ENCODE assay signal across 9 cellular contexts in the genomic region with DNA sequence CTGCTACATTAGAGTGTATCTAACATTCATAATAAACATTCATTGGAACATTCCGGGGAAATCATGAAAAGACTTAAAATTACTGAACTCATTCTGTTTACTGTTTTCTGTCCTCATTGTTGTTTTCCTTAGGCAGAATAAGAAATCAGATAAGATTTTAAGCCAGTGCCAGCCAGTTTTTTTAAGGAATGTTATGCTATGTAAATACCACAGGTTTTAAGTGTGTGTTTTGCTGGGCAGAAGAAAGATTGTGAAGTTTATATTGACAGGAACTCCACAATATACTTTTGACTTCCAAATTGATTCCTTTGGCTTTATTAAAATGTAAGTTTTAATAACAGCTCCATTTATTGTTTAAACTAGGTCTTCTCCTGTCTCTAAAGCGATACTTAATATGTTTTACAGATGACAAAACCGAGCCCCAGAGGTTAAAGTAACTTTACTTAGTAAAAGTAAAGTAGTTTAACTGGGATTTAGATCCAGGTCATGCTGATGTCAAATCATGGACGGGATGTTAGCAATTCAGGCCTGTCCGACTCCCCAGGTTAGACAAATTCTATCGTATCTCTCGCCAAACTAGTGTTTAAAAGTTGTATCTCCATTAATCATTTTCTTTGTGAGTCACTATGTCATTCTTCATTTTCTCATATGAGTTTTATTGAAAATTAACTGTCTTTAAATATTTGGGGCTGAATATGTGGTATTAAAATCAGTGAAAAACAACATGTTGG. TPM values are rescaled to one million over a fixed set of nuclear protein-coding genes. Genes with fewer than 3 reads are reported as not detected.
DNase-seq lines count a peak whose midpoint lies in the region; ATAC-seq and TF ChIP-seq lines count a peak whose summit lies in the region.
"Had no signal": no experiment of that assay in that cellular context is flagged by ENCODE, and none has a peak within 500 bp of the region (broad histone marks: within the 10 kb centered on the region; RNA-seq: fewer than 3 reads in every experiment).

No MANE protein-coding gene starts in this region.

- ATAC-seq in naive thymus-derived CD8-positive, alpha-beta T cell, result no peak
- ATAC-seq in GM19351 (IDR thresholded peaks at IDR 0.05; ENCODE audit: unreplicated experiment), result no peak
- no peak for ATAC-seq in HG03442 (IDR thresholded peaks at IDR 0.05; ENCODE audit: unreplicated experiment)

- no peaks in the 10 kb centered on the region for H3K9me3 Mint-ChIP-seq in dendritic cell treated with granulocyte-macrophage colony-stimulating factor and Interleukin-4, amounts not matched to agents 40 ng/mL and 50 ng/mL, for 4 days
- no peaks in the 10 kb centered on the region for H3K9me3 Mint-ChIP-seq in naive thymus-derived CD8-positive, alpha-beta T cell

- H4K20me1 ChIP-seq in BLaER1 treated with 17β-estradiol and CSF1 and Interleukin-3, amounts not matched to agents 10 nM and 100 nM, result peaks cover 37 to 66% (median 60%) of the 10 kb centered on the region in 11 experiments
- peaks cover 7% of the 10 kb centered on the region; the same call in 1 of the 2 replicates for H4K20me1 ChIP-seq in MM.1S (ENCODE audit: insufficient read depth, low read length)

- DNase-seq in MM.1S, result no peak
- DNase-seq in naive thymus-derived CD8-positive, alpha-beta T cell, result no peak
- no peak for DNase-seq in SKM-1 (lab: John Stamatoyannopoulos, UW; ENCODE audit: unreplicated experiment)
- no peak for DNase-seq in MV-4-11 (lab: John Stamatoyannopoulos, UW)

- peak overlapping the region; percentile 83 to 91 (median 87) for H3K9ac ChIP-seq in BLaER1 treated with 17β-estradiol and CSF1 and Interleukin-3, amounts not matched to agents 10 nM and 100 nM
- H3K9ac ChIP-seq in MM.1S (ENCODE audit: low read length), result peak overlapping the region; percentile 80; the same call in 1 of the 2 replicates

- H3K27ac Mint-ChIP-seq in dendritic cell treated with granulocyte-macrophage colony-stimulating factor and Interleukin-4, amounts not matched to agents 40 ng/mL and 50 ng/mL, for 4 days, result peak overlapping the region; percentile 97
- H3K27ac Mint-ChIP-seq in naive thymus-derived CD8-positive, alpha-beta T cell, result peak overlapping the region in 3 of 10 donors; percentile 28 to 95 (median 44)

- H3K27ac ChIP-seq in BLaER1 treated with 17β-estradiol and CSF1 and Interleukin-3, amounts not matched to agents 10 nM and 100 nM, result peak overlapping the region in 5 of 11 experiments; percentile 82 to 89 (median 87); a peak in 7 of 22 replicates
- H3K27ac ChIP-seq in MM.1S (ENCODE audit: low read length), result no peak overlapping the region

- intact Hi-C loops in dendritic cell treated with granulocyte-macrophage colony-stimulating factor and Interleukin-4, amounts not matched to agents 40 ng/mL and 50 ng/mL, for 4 days (cut with micrococcal nuclease), result no loop called here

- no peaks in the 10 kb centered on the region for H3K27me3 ChIP-seq in BLaER1 treated with 17β-estradiol and CSF1 and Interleukin-3, amounts not matched to agents 10 nM and 100 nM
- H3K27me3 ChIP-seq in MM.1S (replicated peaks; ENCODE audit: insufficient read depth, low read length), result no peaks in the 10 kb centered on the region

- H3K27me3 Mint-ChIP-seq in dendritic cell treated with granulocyte-macrophage colony-stimulating factor and Interleukin-4, amounts not matched to agents 40 ng/mL and 50 ng/mL, for 4 days, result peaks cover 5% of the 10 kb centered on the region
- H3K27me3 Mint-ChIP-seq in naive thymus-derived CD8-positive, alpha-beta T cell, result peaks cover 0 to 3% (median 0%) of the 10 kb centered on the region in 5 donors

- H3K36me3 Mint-ChIP-seq in dendritic cell treated with granulocyte-macrophage colony-stimulating factor and Interleukin-4, amounts not matched to agents 40 ng/mL and 50 ng/mL, for 4 days (ENCODE audit: low read depth), result peaks cover 10% of the 10 kb centered on the region
- H3K36me3 Mint-ChIP-seq in naive thymus-derived CD8-positive, alpha-beta T cell, result peaks cover 0 to 5% (median 0%) of the 10 kb centered on the region in 3 donors

- peak overlapping the region; percentile 97 for H3K4me3 Mint-ChIP-seq in dendritic cell treated with granulocyte-macrophage colony-stimulating factor and Interleukin-4, amounts not matched to agents 40 ng/mL and 50 ng/mL, for 4 days
- peak overlapping the region; percentile 93 to 100 (median 98) for H3K4me3 Mint-ChIP-seq in naive thymus-derived CD8-positive, alpha-beta T cell

- peak overlapping the region; percentile 68 to 96 (median 86) for H3K4me3 ChIP-seq in BLaER1 treated with 17β-estradiol and CSF1 and Interleukin-3, amounts not matched to agents 10 nM and 100 nM
- H3K4me3 ChIP-seq in MM.1S (ENCODE audit: low read length), result peak overlapping the region; percentile 96

- peaks cover 6 to 35% (median 18%) of the 10 kb centered on the region in 10 experiments for H3K4me1 ChIP-seq in BLaER1 treated with 17β-estradiol and CSF1 and Interleukin-3, amounts not matched to agents 10 nM and 100 nM
- no peaks in the 10 kb centered on the region for H3K4me1 ChIP-seq in MM.1S (ENCODE audit: low read length)

- no peak overlapping the region for H2AFZ ChIP-seq in MM.1S (ENCODE audit: low read length)

- peaks cover 68% of the 10 kb centered on the region for H3K79me2 ChIP-seq in MM.1S (ENCODE audit: low read length)

- POLR2A ChIA-PET in naive thymus-derived CD8-positive, alpha-beta T cell (lab: Charles Lee), result interaction anchor here (0.9 kb wide), 1 partner anchor 13 kb away, joined by 4 read pairs; no protein-coding TSS in a partner anchor

- TF ChIP-seq CTCF in MM.1S (IDR thresholded peaks at IDR 0.05; ENCODE audit: low read length), result no peak

- peaks cover 17% of the 10 kb centered on the region for H3K4me1 Mint-ChIP-seq in dendritic cell treated with granulocyte-macrophage colony-stimulating factor and Interleukin-4, amounts not matched to agents 40 ng/mL and 50 ng/mL, for 4 days (ENCODE audit: low read depth)
- H3K4me1 Mint-ChIP-seq in naive thymus-derived CD8-positive, alpha-beta T cell, result peaks cover 17 to 43% (median 33%) of the 10 kb centered on the region in 4 donors

- no peaks in the 10 kb centered on the region for H3K9me2 ChIP-seq in MM.1S (replicated peaks; ENCODE audit: insufficient read depth, low read length)

- no peaks in the 10 kb centered on the region for H3K9me3 ChIP-seq in BLaER1 treated with 17β-estradiol and CSF1 and Interleukin-3, amounts not matched to agents 10 nM and 100 nM (replicated peaks in 1 of 11)
- H3K9me3 ChIP-seq in MM.1S (replicated peaks; ENCODE audit: insufficient read depth, low read length), result no peaks in the 10 kb centered on the region

- H3K36me3 ChIP-seq in BLaER1 treated with 17β-estradiol and CSF1 and Interleukin-3, amounts not matched to agents 10 nM and 100 nM, result peaks cover 2 to 40% (median 18%) of the 10 kb centered on the region in 11 experiments; a peak in 14 of 22 replicates
- no peaks in the 10 kb centered on the region for H3K36me3 ChIP-seq in MM.1S (replicated peaks; ENCODE audit: insufficient read depth, low read length)

- peak overlapping the region; percentile 80 to 97 (median 86) for H3K4me2 ChIP-seq in BLaER1 treated with 17β-estradiol and CSF1 and Interleukin-3, amounts not matched to agents 10 nM and 100 nM
- H3K4me2 ChIP-seq in MM.1S (ENCODE audit: low read depth, low read length), result peak overlapping the region; percentile 83

- peaks cover 18% of the 10 kb centered on the region for H3F3A ChIP-seq in MM.1S (ENCODE audit: insufficient read depth, low read length)

RNA-seq across cellular contexts. Expression of a gene that starts 1.8 kb away (rescaled TPM):
- 10 to 100 TPM; 42.2 to 44.1 TPM for total RNA-seq in naive thymus-derived CD8-positive, alpha-beta T cell
- 10 to 100 TPM; 14.9 to 16.7 (median 15.9) TPM for polyA plus RNA-seq in naive thymus-derived CD8-positive, alpha-beta T cell

RNA-seq across cellular contexts. Expression of a gene that starts 6.0 kb away (rescaled TPM):
- not detected for total RNA-seq in naive thymus-derived CD8-positive, alpha-beta T cell
- polyA plus RNA-seq in naive thymus-derived CD8-positive, alpha-beta T cell, result under 1 TPM in 2 of 3 donors, not detected in 1; 0.06 to 0.07 TPM
- total RNA-seq: activated CD8-positive, alpha-beta memory T cell treated with anti-CD3 and anti-CD28 coated beads for 36 hours had no signal
